In genomic region chr1:26035203-26035958, GRCh38 we compare ENCODE assay signal across 1 cellular context.
TF ChIP-seq lines count a peak whose summit lies in the region.

No MANE protein-coding gene starts in this region.

TF ChIP-seq in K562, 482 proteins besides CTCF, POLR2A, EP300 and RAD21 (continued from another document):
- TF ChIP-seq, protein P1, sequence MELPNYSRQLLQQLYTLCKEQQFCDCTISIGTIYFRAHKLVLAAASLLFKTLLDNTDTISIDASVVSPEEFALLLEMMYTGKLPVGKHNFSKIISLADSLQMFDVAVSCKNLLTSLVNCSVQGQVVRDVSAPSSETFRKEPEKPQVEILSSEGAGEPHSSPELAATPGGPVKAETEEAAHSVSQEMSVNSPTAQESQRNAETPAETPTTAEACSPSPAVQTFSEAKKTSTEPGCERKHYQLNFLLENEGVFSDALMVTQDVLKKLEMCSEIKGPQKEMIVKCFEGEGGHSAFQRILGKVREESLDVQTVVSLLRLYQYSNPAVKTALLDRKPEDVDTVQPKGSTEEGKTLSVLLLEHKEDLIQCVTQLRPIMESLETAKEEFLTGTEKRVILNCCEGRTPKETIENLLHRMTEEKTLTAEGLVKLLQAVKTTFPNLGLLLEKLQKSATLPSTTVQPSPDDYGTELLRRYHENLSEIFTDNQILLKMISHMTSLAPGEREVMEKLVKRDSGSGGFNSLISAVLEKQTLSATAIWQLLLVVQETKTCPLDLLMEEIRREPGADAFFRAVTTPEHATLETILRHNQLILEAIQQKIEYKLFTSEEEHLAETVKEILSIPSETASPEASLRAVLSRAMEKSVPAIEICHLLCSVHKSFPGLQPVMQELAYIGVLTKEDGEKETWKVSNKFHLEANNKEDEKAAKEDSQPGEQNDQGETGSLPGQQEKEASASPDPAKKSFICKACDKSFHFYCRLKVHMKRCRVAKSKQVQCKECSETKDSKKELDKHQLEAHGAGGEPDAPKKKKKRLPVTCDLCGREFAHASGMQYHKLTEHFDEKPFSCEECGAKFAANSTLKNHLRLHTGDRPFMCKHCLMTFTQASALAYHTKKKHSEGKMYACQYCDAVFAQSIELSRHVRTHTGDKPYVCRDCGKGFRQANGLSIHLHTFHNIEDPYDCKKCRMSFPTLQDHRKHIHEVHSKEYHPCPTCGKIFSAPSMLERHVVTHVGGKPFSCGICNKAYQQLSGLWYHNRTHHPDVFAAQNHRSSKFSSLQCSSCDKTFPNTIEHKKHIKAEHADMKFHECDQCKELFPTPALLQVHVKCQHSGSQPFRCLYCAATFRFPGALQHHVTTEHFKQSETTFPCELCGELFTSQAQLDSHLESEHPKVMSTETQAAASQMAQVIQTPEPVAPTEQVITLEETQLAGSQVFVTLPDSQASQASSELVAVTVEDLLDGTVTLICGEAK (IDR thresholded peaks at IDR 0.05), result peak; percentile 37; the same call in 1 of the 2 replicates
- TF ChIP-seq, protein P1 (CRISPR knock-in tag; IDR thresholded peaks at IDR 0.05), result no peak
- no peak for TF ChIP-seq ZKSCAN3 (CRISPR knock-in tag; IDR thresholded peaks at IDR 0.05)
- peak; percentile 60 for TF ChIP-seq CEBPG (CRISPR knock-in tag; IDR thresholded peaks at IDR 0.05)
- peak in 1 of 2 experiments; percentile 67; a peak in 1 of 4 replicates for TF ChIP-seq CEBPG (tag; conservative IDR thresholded peaks at IDR 0.05 in 1 of 2, IDR thresholded peaks at IDR 0.05 in 1 of 2)
- TF ChIP-seq HDAC8 (tag; IDR thresholded peaks at IDR 0.05), result no peak
- TF ChIP-seq MAZ (CRISPR knock-in tag; conservative IDR thresholded peaks at IDR 0.05 in 1 of 2, IDR thresholded peaks at IDR 0.05 in 1 of 2), result peak; percentile 50 to 80; a peak in 2 of 4 replicates
- no peak; the same call in 1 of the 2 replicates for TF ChIP-seq HLTF (IDR thresholded peaks at IDR 0.05)
- TF ChIP-seq CBX5 (IDR thresholded peaks at IDR 0.05; ENCODE audit: borderline replicate concordance, low read depth), result no peak
- TF ChIP-seq, protein P2, sequence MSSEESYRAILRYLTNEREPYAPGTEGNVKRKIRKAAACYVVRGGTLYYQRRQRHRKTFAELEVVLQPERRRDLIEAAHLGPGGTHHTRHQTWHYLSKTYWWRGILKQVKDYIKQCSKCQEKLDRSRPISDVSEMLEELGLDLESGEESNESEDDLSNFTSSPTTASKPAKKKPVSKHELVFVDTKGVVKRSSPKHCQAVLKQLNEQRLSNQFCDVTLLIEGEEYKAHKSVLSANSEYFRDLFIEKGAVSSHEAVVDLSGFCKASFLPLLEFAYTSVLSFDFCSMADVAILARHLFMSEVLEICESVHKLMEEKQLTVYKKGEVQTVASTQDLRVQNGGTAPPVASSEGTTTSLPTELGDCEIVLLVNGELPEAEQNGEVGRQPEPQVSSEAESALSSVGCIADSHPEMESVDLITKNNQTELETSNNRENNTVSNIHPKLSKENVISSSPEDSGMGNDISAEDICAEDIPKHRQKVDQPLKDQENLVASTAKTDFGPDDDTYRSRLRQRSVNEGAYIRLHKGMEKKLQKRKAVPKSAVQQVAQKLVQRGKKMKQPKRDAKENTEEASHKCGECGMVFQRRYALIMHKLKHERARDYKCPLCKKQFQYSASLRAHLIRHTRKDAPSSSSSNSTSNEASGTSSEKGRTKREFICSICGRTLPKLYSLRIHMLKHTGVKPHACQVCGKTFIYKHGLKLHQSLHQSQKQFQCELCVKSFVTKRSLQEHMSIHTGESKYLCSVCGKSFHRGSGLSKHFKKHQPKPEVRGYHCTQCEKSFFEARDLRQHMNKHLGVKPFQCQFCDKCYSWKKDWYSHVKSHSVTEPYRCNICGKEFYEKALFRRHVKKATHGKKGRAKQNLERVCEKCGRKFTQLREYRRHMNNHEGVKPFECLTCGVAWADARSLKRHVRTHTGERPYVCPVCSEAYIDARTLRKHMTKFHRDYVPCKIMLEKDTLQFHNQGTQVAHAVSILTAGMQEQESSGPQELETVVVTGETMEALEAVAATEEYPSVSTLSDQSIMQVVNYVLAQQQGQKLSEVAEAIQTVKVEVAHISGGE (CRISPR knock-in tag; IDR thresholded peaks at IDR 0.05), result peak in 1 of 3 experiments; percentile 62; a peak in 2 of 6 replicates
- 0 out of 4 replicates have a peak, but pooled peaks of 1 of the 2 experiments have one; percentile 1 for TF ChIP-seq TEAD1 (CRISPR knock-in tag; IDR thresholded peaks at IDR 0.05)
- TF ChIP-seq TRIM24 (IDR thresholded peaks at IDR 0.05), result 0 out of 4 replicates have a peak, but pooled peaks of 1 of the 2 experiments have one; percentile 27
- peak; percentile 75; the same call in 1 of the 2 replicates for TF ChIP-seq KLF13 (tag; IDR thresholded peaks at IDR 0.05; ENCODE audit: borderline replicate concordance, low read depth)
- TF ChIP-seq ZNF133 (CRISPR knock-in tag; IDR thresholded peaks at IDR 0.05), result no peak
- no peak for TF ChIP-seq ZNF740 (CRISPR knock-in tag; IDR thresholded peaks at IDR 0.05)
- TF ChIP-seq ZNF740 (tag; IDR thresholded peaks at IDR 0.05), result no peak
- no peak for TF ChIP-seq ZNF444 (CRISPR knock-in tag; IDR thresholded peaks at IDR 0.05)
- TF ChIP-seq SMARCB1 (IDR thresholded peaks at IDR 0.05; ENCODE audit: insufficient read length, low read depth), result no peak
- TF ChIP-seq, protein P3, sequence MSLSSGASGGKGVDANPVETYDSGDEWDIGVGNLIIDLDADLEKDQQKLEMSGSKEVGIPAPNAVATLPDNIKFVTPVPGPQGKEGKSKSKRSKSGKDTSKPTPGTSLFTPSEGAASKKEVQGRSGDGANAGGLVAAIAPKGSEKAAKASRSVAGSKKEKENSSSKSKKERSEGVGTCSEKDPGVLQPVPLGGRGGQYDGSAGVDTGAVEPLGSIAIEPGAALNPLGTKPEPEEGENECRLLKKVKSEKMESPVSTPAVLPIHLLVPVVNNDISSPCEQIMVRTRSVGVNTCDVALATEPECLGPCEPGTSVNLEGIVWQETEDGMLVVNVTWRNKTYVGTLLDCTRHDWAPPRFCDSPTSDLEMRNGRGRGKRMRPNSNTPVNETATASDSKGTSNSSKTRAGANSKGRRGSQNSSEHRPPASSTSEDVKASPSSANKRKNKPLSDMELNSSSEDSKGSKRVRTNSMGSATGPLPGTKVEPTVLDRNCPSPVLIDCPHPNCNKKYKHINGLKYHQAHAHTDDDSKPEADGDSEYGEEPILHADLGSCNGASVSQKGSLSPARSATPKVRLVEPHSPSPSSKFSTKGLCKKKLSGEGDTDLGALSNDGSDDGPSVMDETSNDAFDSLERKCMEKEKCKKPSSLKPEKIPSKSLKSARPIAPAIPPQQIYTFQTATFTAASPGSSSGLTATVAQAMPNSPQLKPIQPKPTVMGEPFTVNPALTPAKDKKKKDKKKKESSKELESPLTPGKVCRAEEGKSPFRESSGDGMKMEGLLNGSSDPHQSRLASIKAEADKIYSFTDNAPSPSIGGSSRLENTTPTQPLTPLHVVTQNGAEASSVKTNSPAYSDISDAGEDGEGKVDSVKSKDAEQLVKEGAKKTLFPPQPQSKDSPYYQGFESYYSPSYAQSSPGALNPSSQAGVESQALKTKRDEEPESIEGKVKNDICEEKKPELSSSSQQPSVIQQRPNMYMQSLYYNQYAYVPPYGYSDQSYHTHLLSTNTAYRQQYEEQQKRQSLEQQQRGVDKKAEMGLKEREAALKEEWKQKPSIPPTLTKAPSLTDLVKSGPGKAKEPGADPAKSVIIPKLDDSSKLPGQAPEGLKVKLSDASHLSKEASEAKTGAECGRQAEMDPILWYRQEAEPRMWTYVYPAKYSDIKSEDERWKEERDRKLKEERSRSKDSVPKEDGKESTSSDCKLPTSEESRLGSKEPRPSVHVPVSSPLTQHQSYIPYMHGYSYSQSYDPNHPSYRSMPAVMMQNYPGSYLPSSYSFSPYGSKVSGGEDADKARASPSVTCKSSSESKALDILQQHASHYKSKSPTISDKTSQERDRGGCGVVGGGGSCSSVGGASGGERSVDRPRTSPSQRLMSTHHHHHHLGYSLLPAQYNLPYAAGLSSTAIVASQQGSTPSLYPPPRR (CRISPR knock-in tag; IDR thresholded peaks at IDR 0.05; ENCODE audit: borderline replicate concordance), result no peak
- TF ChIP-seq ZNF586 (CRISPR knock-in tag; conservative IDR thresholded peaks at IDR 0.05), result no peak
- TF ChIP-seq ZFX (CRISPR knock-in tag; IDR thresholded peaks at IDR 0.05), result peak; percentile 91
- peak in 1 of 2 experiments; percentile 56; a peak in 1 of 4 replicates for TF ChIP-seq FOXA3 (CRISPR knock-in tag; conservative IDR thresholded peaks at IDR 0.05 in 1 of 2, IDR thresholded peaks at IDR 0.05 in 1 of 2)
- no peak for TF ChIP-seq KLF16 (IDR thresholded peaks at IDR 0.05)
- peak; percentile 9; the same call in 1 of the 2 replicates for TF ChIP-seq ELF4 (CRISPR knock-in tag; IDR thresholded peaks at IDR 0.05)
- TF ChIP-seq TGIF2 (CRISPR knock-in tag; IDR thresholded peaks at IDR 0.05), result no peak
- TF ChIP-seq CC2D1A (IDR thresholded peaks at IDR 0.05), result no peak; the same call in 1 of the 2 replicates
- peak; percentile 87 for TF ChIP-seq POLR2G (IDR thresholded peaks at IDR 0.05; ENCODE audit: low read depth, low read length)
TF ChIP-seq in K562: peak in this region for 161.
